ENCODE assay signal across 8 cellular contexts in genomic region chr11:70191495-70192140, GRCh38. TPM values are rescaled to one million over a fixed set of nuclear protein-coding genes. Genes with fewer than 3 reads are reported as not detected.
DNase-seq lines count a peak whose midpoint lies in the region; ATAC-seq, FAIRE-seq and TF ChIP-seq lines count a peak whose summit lies in the region.

No MANE protein-coding gene starts in this region.

- peaks cover 0 to 32% (median 3%) of the 10 kb centered on the region in 4 donors for H3K27me3 ChIP-seq in esophagus muscularis mucosa
- H3K27me3 ChIP-seq in upper lobe of left lung: no peaks in the 10 kb centered on the region

- no peak overlapping the region for H3K27ac Mint-ChIP-seq in nephron progenitor cell

- TF ChIP-seq POLR2A in esophagus muscularis mucosa (IDR thresholded peaks at IDR 0.05; ENCODE audit: low read depth) (no peak), upper lobe of left lung (IDR thresholded peaks at IDR 0.05) (no peak)

- no peak overlapping the region for H3K4me3 ChIP-seq in AG09309 (ENCODE audit: control insufficient read depth, low read depth, low read length)
- no peak overlapping the region for H3K4me3 ChIP-seq in esophagus muscularis mucosa
- no peak overlapping the region for H3K4me3 ChIP-seq in upper lobe of left lung

- ATAC-seq in upper lobe of left lung (ENCODE audit: low FRiP score in 2 of 2) (peak; percentile 82 to 86), HG02571 (IDR thresholded peaks at IDR 0.05; ENCODE audit: unreplicated experiment) (no peak)

- no peaks in the 10 kb centered on the region for H3K9me3 Mint-ChIP-seq in nephron progenitor cell

- H3K27me3 Mint-ChIP-seq in nephron progenitor cell (ENCODE audit: low read depth, poor library complexity): peaks cover 40% of the 10 kb centered on the region

- DNase-seq in AG09309 (ENCODE audit: low read depth) (no peak), GM19239 (ENCODE audit: insufficient read length, low spot score) (peak; percentile 56), NOMO-1 treated with DMSO at 0.1 percent for 48 hours (lab: John Stamatoyannopoulos, UW; ENCODE audit: unreplicated experiment) (peak; percentile 44), activated T-cell treated with anti-CD3 and anti-CD28 coated beads for 1 hour (ENCODE audit: low read depth) (peak; percentile 20), esophagus muscularis mucosa (ENCODE audit: extremely low spot score) (no peak), nephron progenitor cell (peak; percentile 94), upper lobe of left lung (peak; percentile 80 to 94)

- no peak overlapping the region for H3K4me3 Mint-ChIP-seq in nephron progenitor cell

- H3K9me3 ChIP-seq in esophagus muscularis mucosa (no peaks in the 10 kb centered on the region), upper lobe of left lung (no peaks in the 10 kb centered on the region)

- peaks cover 4% of the 10 kb centered on the region for H3K4me1 Mint-ChIP-seq in nephron progenitor cell

- intact Hi-C loops in esophagus muscularis mucosa (cut with DNase I): loop anchor here (2.0 kb wide), 1 partner anchor 507 kb away; no protein-coding TSS in a partner anchor

- TF ChIP-seq EP300 in esophagus muscularis mucosa (IDR thresholded peaks at IDR 0.05) (no peak), upper lobe of left lung (IDR thresholded peaks at IDR 0.05) (no peak)

- H3K36me3 Mint-ChIP-seq in nephron progenitor cell (ENCODE audit: low read depth): no peaks in the 10 kb centered on the region

- no peak overlapping the region for H3K27ac ChIP-seq in esophagus muscularis mucosa (replicated peaks in 1 of 4)
- H3K27ac ChIP-seq in upper lobe of left lung: no peak overlapping the region

- FAIRE-seq in GM19239 (lab: Jason Lieb, UNC): no peak

- H3K36me3 ChIP-seq in esophagus muscularis mucosa (no peaks in the 10 kb centered on the region), upper lobe of left lung (no peaks in the 10 kb centered on the region)

- TF ChIP-seq CTCF in AG09309 (IDR thresholded peaks at IDR 0.05; ENCODE audit: control insufficient read depth, insufficient read depth, low read depth, low read length, missing control alignments): peak; percentile 98
- peak; percentile 71 to 80 (median 71) for TF ChIP-seq CTCF in esophagus muscularis mucosa (IDR thresholded peaks at IDR 0.05)
- TF ChIP-seq CTCF in nephron progenitor cell (IDR thresholded peaks at IDR 0.05): peak; percentile 98
- peak; percentile 78 to 92 (median 84) for TF ChIP-seq CTCF in upper lobe of left lung (IDR thresholded peaks at IDR 0.05)

- WGBS in esophagus muscularis mucosa: 16% methylated on average over 18 of the region's 22 CpGs
- WGBS in upper lobe of left lung, 2 donors: 12 to 18% methylated on average over 10 to 22 of the region's 22 CpGs

- H3K4me1 ChIP-seq in esophagus muscularis mucosa (peaks cover 0 to 8% (median 3%) of the 10 kb centered on the region in 4 donors), upper lobe of left lung (peaks cover 0 to 6% (median 0%) of the 10 kb centered on the region in 4 donors)

RNA-seq across cellular contexts. Expression of gene FADD, which starts 11.5 kb away (rescaled TPM):
- total RNA-seq in esophagus muscularis mucosa (10 to 100 TPM; 14.5 to 33.3 (median 21.5) TPM), upper lobe of left lung (10 to 100 TPM; 13.6 to 30.1 (median 23.0) TPM)

Comparison
In these comparisons a context has a peak if more than half of its experiments do, and no peak if none do; other contexts are left out.
1. DNase-seq: peak in GM19239 (single experiment), NOMO-1 treated with DMSO at 0.1 percent for 48 hours (single experiment), activated T-cell treated with anti-CD3 and anti-CD28 coated beads for 1 hour (single experiment), nephron progenitor cell (single experiment) and upper lobe of left lung (2 of 2); none in AG09309 (single experiment) and esophagus muscularis mucosa (single experiment).
2. Peak in every context shown above with its lines, with median percentiles within 50 percentile points of each other: CTCF ChIP-seq.